Comparison of ENCODE assay signal across 8 cellular contexts in genomic region chr4:184983660-184984356, GRCh38. TPM values are rescaled to one million over a fixed set of nuclear protein-coding genes. Genes with fewer than 3 reads are reported as not detected.
A peak's percentile ranks its signal among the peaks of the same experiment; 100 is the strongest.
DNase-seq lines count a peak whose midpoint lies in the region; ATAC-seq and TF ChIP-seq lines count a peak whose summit lies in the region.

No MANE protein-coding gene starts in this region.

- no peaks in the 10 kb centered on the region for H3K9me3 Mint-ChIP-seq in osteocyte (ENCODE audit: unreplicated experiment)

- no peaks in the 10 kb centered on the region for H3K4me1 ChIP-seq in uterus

- TF ChIP-seq POLR2A in uterus (IDR thresholded peaks at IDR 0.05), result no peak

- no peak overlapping the region for H3K4me3 Mint-ChIP-seq in osteocyte (ENCODE audit: unreplicated experiment)

- DNase-seq in AML-193 (lab: John Stamatoyannopoulos, UW), result peak; percentile 34 to 50
- peak; percentile 84 for DNase-seq in NCI-H748 (lab: John Stamatoyannopoulos, UW; ENCODE audit: unreplicated experiment)
- DNase-seq in activated CD8-positive, alpha-beta memory T cell treated with anti-CD3 and anti-CD28 coated beads, Interleukin-2, amount 50 U/mL, for 48 hours, result peak; percentile 77
- DNase-seq in fibroblast of peridontal ligament (ENCODE audit: extremely low read depth), result peak; percentile 39
- no peak for DNase-seq in osteocyte (ENCODE audit: extremely low spot score, unreplicated experiment)
- peak; percentile 40 to 64 for DNase-seq in uterus

- ATAC-seq in GM19023 (IDR thresholded peaks at IDR 0.05; ENCODE audit: unreplicated experiment) (peak; percentile 73), HG03354 (IDR thresholded peaks at IDR 0.05; ENCODE audit: poor library complexity, severe bottlenecking, unreplicated experiment) (peak; percentile 72)

- H3K9me3 ChIP-seq in uterus, result no peaks in the 10 kb centered on the region

- no peaks in the 10 kb centered on the region for H3K36me3 ChIP-seq in uterus

- H3K27me3 ChIP-seq in uterus, result no peaks in the 10 kb centered on the region

- peaks cover 24% of the 10 kb centered on the region for H3K27me3 Mint-ChIP-seq in osteocyte (ENCODE audit: unreplicated experiment)

- no peak overlapping the region for H3K4me3 ChIP-seq in uterus

- H3K27ac Mint-ChIP-seq in osteocyte (ENCODE audit: unreplicated experiment), result no peak overlapping the region

- H3K36me3 Mint-ChIP-seq in osteocyte (ENCODE audit: unreplicated experiment), result no peaks in the 10 kb centered on the region

- H3K4me1 Mint-ChIP-seq in osteocyte (ENCODE audit: unreplicated experiment), result no peaks in the 10 kb centered on the region

- intact Hi-C loops in uterus (cut with DNase I; ENCODE audit: low total_unique reads), result no loop called here

- H3K27ac ChIP-seq in uterus, result no peak overlapping the region

- TF ChIP-seq CTCF in osteocyte (IDR thresholded peaks at IDR 0.05) (peak; percentile 51), uterus (IDR thresholded peaks at IDR 0.05) (peak in 1 of 4 experiments; percentile 10)

RNA-seq across cellular contexts. Expression of gene HELT, which starts 34.5 kb away (rescaled TPM):
- total RNA-seq in osteocyte (not detected in 2 replicates), uterus (not detected)
